8 cellular contexts compared by ENCODE assay signal in the genomic region with DNA sequence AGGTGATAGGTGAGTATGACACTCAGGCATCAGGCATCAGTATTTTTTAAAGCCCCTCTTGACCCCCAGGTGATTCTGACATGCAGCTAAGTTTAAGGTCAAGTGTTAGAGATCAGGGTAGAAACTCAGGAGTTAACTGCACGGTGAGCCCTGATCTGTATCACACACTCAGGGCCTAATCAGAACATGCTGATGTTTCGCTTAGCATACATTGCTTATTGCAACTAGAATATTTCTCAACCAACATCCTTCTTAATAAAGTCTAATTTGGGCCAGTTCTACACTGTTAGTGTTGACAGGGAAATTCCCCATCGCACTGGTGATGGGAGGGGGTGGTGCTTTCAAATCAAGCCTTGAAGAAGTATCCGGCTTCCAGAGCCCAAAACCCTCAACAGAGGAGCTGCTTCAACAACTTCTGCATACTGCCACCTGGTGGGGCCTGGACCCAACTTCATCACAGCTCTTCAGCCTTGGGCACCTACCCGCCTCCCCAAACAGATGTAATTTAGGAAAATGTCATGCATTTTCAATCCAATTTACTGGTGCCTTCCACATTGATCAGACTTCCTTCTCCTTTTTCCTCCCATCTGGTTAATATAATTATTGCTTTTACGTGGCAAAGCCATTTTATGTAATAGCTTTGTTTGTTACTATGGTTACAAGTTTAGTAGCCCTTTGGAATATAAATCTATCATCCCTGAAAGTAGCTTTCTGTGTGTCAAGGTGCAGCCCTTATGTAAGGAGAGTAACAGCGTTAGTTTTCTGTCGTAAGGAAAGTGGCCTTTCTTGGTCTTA.
DNase-seq lines count a peak whose midpoint lies in the region; ATAC-seq and TF ChIP-seq lines count a peak whose summit lies in the region.

No MANE protein-coding gene starts in this region.

- H3K36me3 ChIP-seq in CD4-positive, alpha-beta memory T cell (ENCODE audit: insufficient read depth, low read length), result no peaks in the 10 kb centered on the region
- H3K36me3 ChIP-seq in OCI-LY1 (ENCODE audit: insufficient read depth, low read length), result no peaks in the 10 kb centered on the region

- H3K4me1 ChIP-seq in CD4-positive, alpha-beta memory T cell (ENCODE audit: insufficient read depth, low read length), result peaks cover 12% of the 10 kb centered on the region
- no peaks in the 10 kb centered on the region for H3K4me1 ChIP-seq in OCI-LY1 (ENCODE audit: insufficient read depth, low read length, severe bottlenecking)

- peak overlapping the region in 5 of 8 donors; percentile 18 to 72 (median 57) for H3K4me3 Mint-ChIP-seq in CD4-positive, alpha-beta memory T cell
- H3K4me3 Mint-ChIP-seq in naive B cell, result peak overlapping the region in 2 of 8 donors; percentile 19 to 48

- H3K9me3 ChIP-seq in CD4-positive, alpha-beta memory T cell (ENCODE audit: control insufficient read depth in 1 of 2, low read length in 2 of 2), result no peaks in the 10 kb centered on the region
- no peaks in the 10 kb centered on the region for H3K9me3 ChIP-seq in OCI-LY1 (ENCODE audit: low read length)

- H3K36me3 Mint-ChIP-seq in CD4-positive, alpha-beta memory T cell, result no peaks in the 10 kb centered on the region
- no peaks in the 10 kb centered on the region for H3K36me3 Mint-ChIP-seq in naive B cell

- H3K27ac ChIP-seq in CD4-positive, alpha-beta memory T cell (ENCODE audit: low read depth, low read length), result peak overlapping the region; percentile 55
- no peak overlapping the region for H3K27ac ChIP-seq in OCI-LY1 (ENCODE audit: low read depth, low read length, poor library complexity, severe bottlenecking)

- no peaks in the 10 kb centered on the region for H3K27me3 Mint-ChIP-seq in CD4-positive, alpha-beta memory T cell
- H3K27me3 Mint-ChIP-seq in naive B cell, result peaks cover 0 to 18% (median 0%) of the 10 kb centered on the region in 3 donors

- peak; percentile 81 for ATAC-seq in GM19467 (IDR thresholded peaks at IDR 0.05; ENCODE audit: unreplicated experiment)
- peak; percentile 78 for ATAC-seq in esophagus mucosa
- ATAC-seq in naive B cell (ENCODE audit: low read depth in 2 of 2), result peak; percentile 97 to 99

- H3K4me3 ChIP-seq in CD4-positive, alpha-beta memory T cell (ENCODE audit: low read length in 2 of 2), result no peak overlapping the region
- H3K4me3 ChIP-seq in OCI-LY1 (ENCODE audit: low read depth, low read length, poor library complexity, severe bottlenecking), result no peak overlapping the region

- H3K9ac ChIP-seq in OCI-LY1 (ENCODE audit: low read length), result no peak overlapping the region

- H3K9me3 Mint-ChIP-seq in CD4-positive, alpha-beta memory T cell, result no peaks in the 10 kb centered on the region
- H3K9me3 Mint-ChIP-seq in naive B cell, result no peaks in the 10 kb centered on the region

- CTCF ChIA-PET in CD4-positive, alpha-beta memory T cell (lab: Charles Lee; ENCODE audit: partially characterized antibody), result interaction anchor here (0.7 to 6.8 kb wide), 55 partner anchors 9 to 590 kb away, joined by 3 to 74 read pairs (median 5); no protein-coding TSS in a partner anchor

- peak; percentile 85 to 95 (median 88) for DNase-seq in CD4-positive, alpha-beta memory T cell
- DNase-seq in HS-5 (ENCODE audit: low read depth) (peak; percentile 44), activated T-cell treated with anti-CD3 and anti-CD28 coated beads for 4 hours (peak; percentile 87), naive B cell (peak; percentile 66)
- peak; percentile 77 to 84 for DNase-seq in stimulated activated CD8-positive, alpha-beta memory T cell treated with anti-CD3 and anti-CD28 coated beads, Interleukin-7, amount 100 ng/mL, for 4 hours (ENCODE audit: low read depth in 2 of 2)

- H3K27me3 ChIP-seq in CD4-positive, alpha-beta memory T cell (ENCODE audit: insufficient read depth, low read length), result no peaks in the 10 kb centered on the region
- H3K27me3 ChIP-seq in OCI-LY1 (ENCODE audit: insufficient read depth, low read length), result no peaks in the 10 kb centered on the region

- peak; percentile 75 for TF ChIP-seq CTCF in OCI-LY1 (IDR thresholded peaks at IDR 0.05; ENCODE audit: low read length)

- peak overlapping the region; percentile 82 to 98 (median 94) for H3K27ac Mint-ChIP-seq in CD4-positive, alpha-beta memory T cell
- H3K27ac Mint-ChIP-seq in naive B cell, result peak overlapping the region in 4 of 6 donors; percentile 67 to 88 (median 73)

- H3K4me2 ChIP-seq in OCI-LY1 (ENCODE audit: low read length), result no peak overlapping the region

- no peaks in the 10 kb centered on the region for H3F3A ChIP-seq in OCI-LY1 (ENCODE audit: insufficient read depth, low read length)

- H3K4me1 Mint-ChIP-seq in CD4-positive, alpha-beta memory T cell, result peaks cover 7 to 17% (median 10%) of the 10 kb centered on the region in 4 donors
- peaks cover 13 to 18% (median 15%) of the 10 kb centered on the region in 3 donors for H3K4me1 Mint-ChIP-seq in naive B cell

- intact Hi-C loops in CD4-positive, alpha-beta memory T cell (cut with micrococcal nuclease), result loop anchor here (1.0 to 2.0 kb wide), 8 partner anchors 76 to 1226 kb away; no protein-coding TSS in a partner anchor

- no peaks in the 10 kb centered on the region for H3K9me2 ChIP-seq in OCI-LY1 (ENCODE audit: low read depth, low read length)

- no peaks in the 10 kb centered on the region for H4K20me1 ChIP-seq in OCI-LY1 (ENCODE audit: insufficient read depth, low read length)

- POLR2A ChIA-PET in CD4-positive, alpha-beta memory T cell (lab: Charles Lee; ENCODE audit: partially characterized antibody), result interaction anchor here (0.6 to 2.7 kb wide), 19 partner anchors 11 to 558 kb away, joined by 3 to 33 read pairs (median 4); no protein-coding TSS in a partner anchor

- no peak overlapping the region for H2AFZ ChIP-seq in OCI-LY1 (ENCODE audit: low read length)

- H3K79me2 ChIP-seq in OCI-LY1 (ENCODE audit: insufficient read depth, low read length), result no peaks in the 10 kb centered on the region
